Comparison of ENCODE assay signal across 17 cellular contexts in the genomic region with DNA sequence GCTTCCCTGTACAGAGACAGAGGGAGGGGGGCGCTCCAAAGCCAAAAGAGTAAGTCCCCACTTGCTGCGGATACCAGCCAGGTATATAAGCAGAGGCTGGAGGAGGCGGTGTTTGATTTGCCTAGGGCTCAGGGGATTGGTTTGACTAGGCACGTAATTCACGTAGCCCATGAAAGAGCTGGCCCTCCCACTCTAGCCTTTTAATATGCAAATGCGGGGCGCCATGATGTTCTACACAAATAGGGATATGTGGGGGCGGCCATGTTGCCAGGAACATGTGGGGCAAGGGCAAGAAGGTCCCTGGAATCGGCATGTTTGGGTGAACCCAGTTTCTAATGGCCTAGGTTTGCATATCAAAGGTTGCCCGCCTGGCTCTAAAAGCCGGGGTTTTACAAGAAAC. TPM values are rescaled to one million over a fixed set of nuclear protein-coding genes. Genes with fewer than 3 reads are reported as not detected.
A peak's percentile ranks its signal among the peaks of the same experiment; 100 is the strongest.
DNase-seq lines count a peak whose midpoint lies in the region; ATAC-seq and TF ChIP-seq lines count a peak whose summit lies in the region.
"Had no signal": no experiment of that assay in that cellular context is flagged by ENCODE, and none has a peak within 500 bp of the region (broad histone marks: within the 10 kb centered on the region; RNA-seq: fewer than 3 reads in every experiment).

No MANE protein-coding gene starts in this region.

- H3K4me3 ChIP-seq in BE2C (ENCODE audit: low read depth, low read length) (no peak overlapping the region), parathyroid adenoma (ENCODE audit: low read depth, low read length) (no peak overlapping the region), right cardiac atrium (ENCODE audit: low read length) (no peak overlapping the region), transverse colon (no peak overlapping the region)
- H3K4me3 ChIP-seq: A549 had no signal

- H3K36me3 ChIP-seq in BE2C (no peaks in the 10 kb centered on the region), parathyroid adenoma (ENCODE audit: control insufficient read depth, insufficient read depth, low read length) (no peaks in the 10 kb centered on the region), transverse colon (no peaks in the 10 kb centered on the region)

- no peak overlapping the region for H3K4ac ChIP-seq in H9 (ENCODE audit: low read depth, low read length)

- TF ChIP-seq EP300 in transverse colon (IDR thresholded peaks at IDR 0.05; ENCODE audit: low read depth), result no peak

- no peak overlapping the region for H2AK5ac ChIP-seq in H9 (ENCODE audit: insufficient read length, low read length)

- peaks cover 9% of the 10 kb centered on the region for H3K23me2 ChIP-seq in H9 (ENCODE audit: insufficient read length, low read depth, low read length, poor library complexity, severe bottlenecking)

- no peak overlapping the region for H3T11ph ChIP-seq in H9 (ENCODE audit: low read length)

- no peak overlapping the region for H4K5ac ChIP-seq in H9 (ENCODE audit: insufficient read length, low read depth, low read length)

- H3K4me3 Mint-ChIP-seq in H9 (no peak overlapping the region), WTC11 (no peak overlapping the region), chondrocyte (ENCODE audit: unreplicated experiment) (no peak overlapping the region)
- H3K4me3 Mint-ChIP-seq: CD14-positive monocyte; CD8-positive, alpha-beta T cell had no signal

- H4K20me1 ChIP-seq in H9 (ENCODE audit: control insufficient read depth, insufficient read depth, insufficient read length), result no peaks in the 10 kb centered on the region

- H2BK12ac ChIP-seq in H9 (ENCODE audit: insufficient read length, low read depth, low read length), result no peak overlapping the region

- no peak overlapping the region for H4K91ac ChIP-seq in H9 (ENCODE audit: insufficient read length, low read depth, low read length)

- no peaks in the 10 kb centered on the region for H3K9me3 ChIP-seq in BE2C
- H3K9me3 ChIP-seq in H9 (ENCODE audit: control insufficient read depth, low read depth, low read length), result no peaks in the 10 kb centered on the region
- H3K9me3 ChIP-seq in parathyroid adenoma (ENCODE audit: control insufficient read depth, low read length), result no peaks in the 10 kb centered on the region
- H3K9me3 ChIP-seq in right cardiac atrium (ENCODE audit: control insufficient read depth, low read length), result no peaks in the 10 kb centered on the region
- H3K9me3 ChIP-seq in transverse colon, result no peaks in the 10 kb centered on the region
- H3K9me3 ChIP-seq: A549 had no signal

- no peak for TF ChIP-seq POLR2A in transverse colon (IDR thresholded peaks at IDR 0.05)

- no peak overlapping the region for H3K4me2 ChIP-seq in H9 (ENCODE audit: insufficient read depth, insufficient read length, low read length)
- no peak overlapping the region for H3K4me2 ChIP-seq in parathyroid adenoma (ENCODE audit: low read length)
- H3K4me2 ChIP-seq: A549 had no signal

- peaks cover 6% of the 10 kb centered on the region for H3K27me3 Mint-ChIP-seq in H9 (ENCODE audit: low read depth)
- peaks cover 7% of the 10 kb centered on the region; the same call in 1 of the 2 replicates for H3K27me3 Mint-ChIP-seq in WTC11 (ENCODE audit: low read depth)
- peaks cover 28% of the 10 kb centered on the region for H3K27me3 Mint-ChIP-seq in chondrocyte (ENCODE audit: low read depth)

- WGBS in H9 (ENCODE audit: extremely low coverage, insufficient read length, low lambda C conversion rate), result no CpG with 5 or more reads among the region's 11 CpGs
- WGBS in right cardiac atrium, result 95% methylated on average over 11 of the region's 11 CpGs
- WGBS in transverse colon (ENCODE audit: low coverage in 1 of 2), 2 donors, result 90 to 100% methylated on average over 2 to 11 of the region's 11 CpGs

- DNase-seq in BE2C (peak; percentile 30), H9 (peak; percentile 45), WTC11 (ENCODE audit: low spot score) (peak; percentile 26), chondrocyte (ENCODE audit: low spot score) (no peak), right cardiac atrium (no peak), transverse colon (no peak)
- DNase-seq: CD8-positive, alpha-beta T cell; COR-L47; DMS153; DMS79 treated with DMSO at 0.1 percent for 48 hours; GDM1; H7; KBM-7 had no signal

- H2BK5ac ChIP-seq in H9 (ENCODE audit: insufficient read length, low read length), result no peak overlapping the region

- H3K27ac Mint-ChIP-seq in H9, result no peak overlapping the region
- H3K27ac Mint-ChIP-seq in WTC11, result no peak overlapping the region
- no peak overlapping the region for H3K27ac Mint-ChIP-seq in chondrocyte (ENCODE audit: unreplicated experiment)
- H3K27ac Mint-ChIP-seq: CD8-positive, alpha-beta T cell had no signal

- H2BK15ac ChIP-seq in H9 (ENCODE audit: low read depth, low read length), result no peak overlapping the region

- TF ChIP-seq CTCF in BE2C (IDR thresholded peaks at IDR 0.05; ENCODE audit: low read depth, low read length), result no peak
- no peak for TF ChIP-seq CTCF in H9 (conservative IDR thresholded peaks at IDR 0.05)
- TF ChIP-seq CTCF in WTC11 (IDR thresholded peaks at IDR 0.05), result no peak
- no peak for TF ChIP-seq CTCF in parathyroid adenoma (IDR thresholded peaks at IDR 0.05)
- TF ChIP-seq CTCF in chondrocyte (IDR thresholded peaks at IDR 0.05), result no peak
- TF ChIP-seq CTCF in transverse colon (IDR thresholded peaks at IDR 0.05), result no peak

- H2BK120ac ChIP-seq in H9 (ENCODE audit: low read depth, low read length, poor library complexity, severe bottlenecking), result no peak overlapping the region

- H3K27ac ChIP-seq in H9 (ENCODE audit: insufficient read length, low read depth, low read length) (no peak overlapping the region), parathyroid adenoma (peak overlapping the region; percentile 92), right cardiac atrium (ENCODE audit: low read length) (no peak overlapping the region), transverse colon (no peak overlapping the region)
- H3K27ac ChIP-seq: A549 had no signal

- H3K36me3 Mint-ChIP-seq in H9 (ENCODE audit: insufficient read depth in 1 of 3, low read depth in 3 of 3), result peaks cover 0 to 13% (median 0%) of the 10 kb centered on the region in 3 experiments; a peak in 2 of 7 replicates
- H3K36me3 Mint-ChIP-seq in WTC11, result no peaks in the 10 kb centered on the region
- H3K36me3 Mint-ChIP-seq in chondrocyte (ENCODE audit: low read depth), result no peaks in the 10 kb centered on the region
- H3K36me3 Mint-ChIP-seq: CD14-positive monocyte; CD8-positive, alpha-beta T cell had no signal

- in situ Hi-C loops in transverse colon (cut with MboI; ENCODE audit: low pct_ligation_motif_present in 1 of 4, low pct_unique_long_range_greater_than_20kb in 1 of 4, low sequenced_read_pairs in 3 of 4), result no loop called here

- H3K4me1 ChIP-seq in BE2C (no peaks in the 10 kb centered on the region), H9 (ENCODE audit: insufficient read depth, low read length) (0 out of 2 replicates have a peak, but pooled peaks cover 2% of the 10 kb centered on the region), parathyroid adenoma (peaks cover 28% of the 10 kb centered on the region), right cardiac atrium (ENCODE audit: control insufficient read depth, insufficient read depth, low read length) (no peaks in the 10 kb centered on the region), transverse colon (peaks cover 3 to 33% (median 14%) of the 10 kb centered on the region in 4 donors)

- H3K18ac ChIP-seq in H9 (ENCODE audit: insufficient read length, low read depth, low read length), result no peak overlapping the region

- POLR2A ChIA-PET in WTC11 (lab: Charles Lee), result interaction anchor here (0.7 kb wide), 1 partner anchor 41 kb away, joined by 4 read pairs; no protein-coding TSS in a partner anchor

- H2BK20ac ChIP-seq in H9 (ENCODE audit: low read depth, low read length, poor library complexity, severe bottlenecking), result no peak overlapping the region

- H3K23ac ChIP-seq in H9 (ENCODE audit: insufficient read length, low read depth, low read length), result no peak overlapping the region

- H3K4me1 Mint-ChIP-seq in H9 (peaks cover 14 to 16% of the 10 kb centered on the region in 2 experiments), WTC11 (peaks cover 24% of the 10 kb centered on the region), chondrocyte (ENCODE audit: low read depth) (peaks cover 14% of the 10 kb centered on the region)

- CTCF ChIA-PET in WTC11 (lab: Charles Lee), result no interaction called here

- H3K9me3 Mint-ChIP-seq in H9 (no peaks in the 10 kb centered on the region; a peak in 2 of 5 replicates), WTC11 (peaks cover 8% of the 10 kb centered on the region), chondrocyte (ENCODE audit: low read depth) (peaks cover 4% of the 10 kb centered on the region)
- H3K9me3 Mint-ChIP-seq: CD8-positive, alpha-beta T cell had no signal

- H3K79me2 ChIP-seq in H9 (ENCODE audit: insufficient read depth, low read length) (no peaks in the 10 kb centered on the region), parathyroid adenoma (no peaks in the 10 kb centered on the region)

- no peak overlapping the region for H3K9ac ChIP-seq in H9 (ENCODE audit: extremely low read depth, insufficient read length, low read length)
- H3K9ac ChIP-seq in parathyroid adenoma, result no peak overlapping the region

- no peak for ATAC-seq in WTC11
- no peak for ATAC-seq in right cardiac atrium
- ATAC-seq: A549; CD8-positive, alpha-beta T cell had no signal

- H4K8ac ChIP-seq in H9 (replicated peaks; ENCODE audit: insufficient read length, low read depth, low read length), result no peak overlapping the region

- H3K27me3 ChIP-seq in BE2C (peaks cover 20% of the 10 kb centered on the region), H9 (ENCODE audit: insufficient read depth, low read length) (no peaks in the 10 kb centered on the region), parathyroid adenoma (ENCODE audit: control insufficient read depth, insufficient read depth, low read length) (no peaks in the 10 kb centered on the region), right cardiac atrium (ENCODE audit: control insufficient read depth, insufficient read depth) (no peaks in the 10 kb centered on the region), transverse colon (peaks cover 13% of the 10 kb centered on the region)

- no peaks in the 10 kb centered on the region for H3K79me1 ChIP-seq in H9 (ENCODE audit: insufficient read depth, low read depth, low read length, poor library complexity, severe bottlenecking)

- no peak overlapping the region for H3K14ac ChIP-seq in H9 (ENCODE audit: insufficient read depth, low read length)

- H2AFZ ChIP-seq in H9 (ENCODE audit: low read length) (no peak overlapping the region), parathyroid adenoma (peak overlapping the region; percentile 69)

- no peak overlapping the region for H3K56ac ChIP-seq in H9 (ENCODE audit: insufficient read length, low read depth, low read length)

- intact Hi-C loops in right cardiac atrium (cut with DNase I) (no loop called here), transverse colon (cut with DNase I; ENCODE audit: low total_unique reads) (loop anchor here (5.0 kb wide), 1 partner anchor 1314 kb away; no protein-coding TSS in a partner anchor)

RNA-seq across cellular contexts. Expression of a gene that starts 3.3 kb away (rescaled TPM):
- not detected for polyA plus RNA-seq in BE2C (2012; ENCODE audit: insufficient read depth, insufficient read length, low read depth)
- 2.5 TPM in 2 replicates for total RNA-seq in H9 (2021)
- total RNA-seq in WTC11 (2021), result 1.9 to 3.2 TPM (median 1.9 TPM) in 3 replicates
- 0.05 to 0.19 TPM in 2 of 3 replicates, not detected in the other for total RNA-seq in chondrocyte
- total RNA-seq in right cardiac atrium, result 1 to 10 TPM in 2 of 4 donors, under 1 TPM in 2; 0.88 to 1.7 (median 1.3) TPM
- 0.20 TPM for polyA plus RNA-seq in right cardiac atrium
- 10 to 100 TPM in 3 of 4 donors, 1 to 10 TPM in 1; 4.9 to 19.8 (median 13.0) TPM for total RNA-seq in transverse colon
- total RNA-seq: CD8-positive, alpha-beta T cell had no signal
- polyA plus RNA-seq: AG04450 had no signal

Comparison
In these comparisons a context has a peak if more than half of its experiments do, and no peak if none do; other contexts are left out.
1. DNase-seq: peak in BE2C (single experiment), H9 (single experiment) and WTC11 (single experiment); none in chondrocyte (single experiment), right cardiac atrium (0 of 3) and transverse colon (single experiment).